ENCODE assay signal across 1 cellular context in the genomic region with DNA sequence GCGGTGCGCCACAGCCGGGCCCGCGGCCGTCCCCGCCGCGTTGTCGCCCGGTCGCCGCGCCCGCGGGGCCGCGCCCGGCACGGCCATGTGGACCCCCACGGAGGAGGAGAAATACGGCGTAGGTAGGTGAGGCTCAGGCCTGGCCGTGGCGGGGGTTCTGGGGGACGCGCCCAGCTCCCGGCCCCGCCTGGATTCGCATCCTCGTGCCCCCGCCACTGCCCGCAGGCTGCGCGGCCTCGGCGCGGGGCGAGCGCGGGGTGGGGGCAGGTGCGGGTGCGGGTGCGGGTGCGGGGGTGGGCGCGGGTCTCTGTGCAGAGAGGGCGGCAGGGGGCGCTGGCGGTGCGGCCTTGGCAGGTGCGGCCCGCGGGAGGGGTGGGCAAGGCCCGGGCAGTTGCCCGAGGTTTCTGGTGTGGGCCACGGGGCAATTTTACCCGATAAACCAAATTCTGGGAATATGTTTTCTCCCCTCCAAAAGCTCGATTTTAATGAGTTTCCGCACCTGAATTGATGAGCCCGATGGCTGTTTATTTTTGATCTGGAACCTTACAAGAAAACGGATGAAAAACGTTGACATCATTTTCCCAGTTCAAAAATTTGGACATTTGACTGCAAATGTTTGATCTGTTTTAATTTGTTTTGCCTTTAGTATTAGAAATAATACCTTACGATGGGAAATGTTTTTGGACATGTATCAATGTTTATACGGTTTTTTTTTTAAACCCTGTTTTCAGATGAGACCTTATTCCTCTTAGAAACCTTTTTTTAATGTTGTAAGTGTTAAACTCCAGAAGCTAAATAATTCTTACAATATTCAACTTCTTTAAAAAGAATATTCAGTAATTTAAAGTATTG.
A peak's percentile ranks its signal among the peaks of the same experiment; 100 is the strongest.
TF ChIP-seq lines count a peak whose summit lies in the region.

No MANE protein-coding gene starts in this region.

TF ChIP-seq in HepG2, 621 proteins besides CTCF, POLR2A, EP300 and RAD21:
- TF ChIP-seq STAG1 (CRISPR knock-in tag; IDR thresholded peaks at IDR 0.05) (peak; percentile 35; the same call in 1 of the 2 replicates), CBX2 (IDR thresholded peaks at IDR 0.05; ENCODE audit: low read depth, low read length) (peak; percentile 90; the same call in 1 of the 2 replicates), CBX2 (CRISPR knock-in tag; IDR thresholded peaks at IDR 0.05; ENCODE audit: low read depth) (no peak), ZNF660 (CRISPR knock-in tag; IDR thresholded peaks at IDR 0.05; ENCODE audit: borderline replicate concordance, low read depth) (no peak)
TF ChIP-seq in HepG2: peak in this region for 2.
